1 cellular context compared by ENCODE assay signal in the genomic region with DNA sequence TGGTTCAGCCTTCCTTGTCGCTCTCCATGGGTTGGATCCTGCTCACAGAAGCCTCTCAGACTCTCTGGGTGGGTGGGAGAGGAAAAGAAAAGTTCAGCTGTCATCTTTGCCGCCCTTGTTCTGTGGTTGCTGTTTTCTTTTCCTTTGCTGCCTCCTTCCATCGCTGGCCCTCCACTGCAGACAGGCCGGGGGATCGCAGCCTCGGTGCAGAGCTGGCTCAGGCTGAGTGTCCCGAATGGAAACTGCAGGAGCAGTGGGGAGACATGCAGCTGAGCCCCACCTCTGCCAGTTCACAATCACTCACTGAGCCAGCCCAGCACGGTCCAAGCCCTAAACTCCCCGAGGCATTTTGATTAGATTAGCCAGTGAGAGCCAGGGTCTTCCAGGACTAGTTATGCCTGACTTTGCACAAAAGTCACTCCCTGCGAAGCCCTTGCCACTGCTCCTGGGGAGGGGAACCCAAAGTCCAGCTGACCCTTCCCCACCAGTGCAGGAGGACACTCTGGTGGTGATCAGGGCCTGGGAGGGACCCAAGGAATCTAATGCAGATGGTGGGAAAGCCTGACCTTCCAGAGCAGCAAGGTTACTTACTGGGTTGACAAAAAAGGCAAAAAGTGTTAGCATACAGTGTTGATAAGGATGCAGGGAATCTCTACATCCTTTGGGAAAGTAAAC.
TF ChIP-seq lines count a peak whose summit lies in the region.

No MANE protein-coding gene starts in this region.

TF ChIP-seq in WTC11, 78 proteins besides CTCF, POLR2A, EP300 and RAD21 (continued from another document):
- TF ChIP-seq, protein P1, sequence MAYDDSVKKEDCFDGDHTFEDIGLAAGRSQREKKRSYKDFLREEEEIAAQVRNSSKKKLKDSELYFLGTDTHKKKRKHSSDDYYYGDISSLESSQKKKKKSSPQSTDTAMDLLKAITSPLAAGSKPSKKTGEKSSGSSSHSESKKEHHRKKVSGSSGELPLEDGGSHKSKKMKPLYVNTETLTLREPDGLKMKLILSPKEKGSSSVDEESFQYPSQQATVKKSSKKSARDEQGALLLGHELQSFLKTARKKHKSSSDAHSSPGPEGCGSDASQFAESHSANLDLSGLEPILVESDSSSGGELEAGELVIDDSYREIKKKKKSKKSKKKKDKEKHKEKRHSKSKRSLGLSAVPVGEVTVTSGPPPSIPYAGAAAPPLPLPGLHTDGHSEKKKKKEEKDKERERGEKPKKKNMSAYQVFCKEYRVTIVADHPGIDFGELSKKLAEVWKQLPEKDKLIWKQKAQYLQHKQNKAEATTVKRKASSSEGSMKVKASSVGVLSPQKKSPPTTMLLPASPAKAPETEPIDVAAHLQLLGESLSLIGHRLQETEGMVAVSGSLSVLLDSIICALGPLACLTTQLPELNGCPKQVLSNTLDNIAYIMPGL (CRISPR knock-in tag; IDR thresholded peaks at IDR 0.05), result no peak
- TF ChIP-seq, protein P2, sequence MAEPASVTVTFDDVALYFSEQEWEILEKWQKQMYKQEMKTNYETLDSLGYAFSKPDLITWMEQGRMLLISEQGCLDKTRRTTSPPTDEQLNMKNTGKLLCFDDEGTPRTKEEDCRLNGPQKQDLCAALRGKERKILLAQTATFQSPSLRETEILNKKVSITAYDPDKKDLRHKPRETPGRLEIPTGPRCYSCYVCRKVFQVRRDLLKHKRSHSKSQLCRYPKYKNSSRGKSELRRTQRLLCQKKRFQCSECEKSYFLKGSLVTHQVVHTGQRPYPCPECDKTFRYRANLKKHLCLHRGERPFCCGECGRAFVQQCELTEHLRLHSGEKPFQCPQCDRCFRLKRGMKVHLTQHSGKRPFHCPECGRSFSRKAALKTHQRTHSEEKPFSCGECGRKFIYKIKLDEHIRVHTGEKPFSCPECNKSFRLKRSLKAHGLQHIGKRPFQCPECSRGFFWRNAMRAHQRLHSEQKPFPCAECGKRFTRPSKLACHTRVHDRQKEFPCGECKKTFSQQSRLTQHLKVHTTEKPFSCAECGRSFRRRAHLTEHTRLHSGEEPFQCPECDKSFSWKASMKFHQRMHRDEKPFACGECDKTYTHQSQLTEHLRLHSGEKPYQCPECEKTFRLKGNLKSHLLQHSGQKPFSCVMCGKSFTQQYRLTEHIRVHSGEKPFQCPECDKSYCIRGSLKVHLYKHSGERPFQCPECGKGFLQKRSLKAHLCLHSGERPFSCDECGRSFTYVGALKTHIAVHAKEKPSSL (CRISPR knock-in tag; conservative IDR thresholded peaks at IDR 0.05), result no peak
- TF ChIP-seq ETV6 (CRISPR knock-in tag; IDR thresholded peaks at IDR 0.05), result no peak
- no peak for TF ChIP-seq SMAD4 (CRISPR knock-in tag; IDR thresholded peaks at IDR 0.05)
- no peak for TF ChIP-seq TP53 (CRISPR knock-in tag; IDR thresholded peaks at IDR 0.05)
- TF ChIP-seq, protein P3, sequence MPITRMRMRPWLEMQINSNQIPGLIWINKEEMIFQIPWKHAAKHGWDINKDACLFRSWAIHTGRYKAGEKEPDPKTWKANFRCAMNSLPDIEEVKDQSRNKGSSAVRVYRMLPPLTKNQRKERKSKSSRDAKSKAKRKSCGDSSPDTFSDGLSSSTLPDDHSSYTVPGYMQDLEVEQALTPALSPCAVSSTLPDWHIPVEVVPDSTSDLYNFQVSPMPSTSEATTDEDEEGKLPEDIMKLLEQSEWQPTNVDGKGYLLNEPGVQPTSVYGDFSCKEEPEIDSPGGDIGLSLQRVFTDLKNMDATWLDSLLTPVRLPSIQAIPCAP (CRISPR knock-in tag; IDR thresholded peaks at IDR 0.05), result no peak
- TF ChIP-seq NR1H2 (CRISPR knock-in tag; IDR thresholded peaks at IDR 0.05), result no peak
